In genomic region chr7:20064974-20065862, GRCh38 we compare ENCODE assay signal across 10 cellular contexts.
DNase-seq lines count a peak whose midpoint lies in the region; ATAC-seq and TF ChIP-seq lines count a peak whose summit lies in the region.
"Had no signal": no experiment of that assay in that cellular context is flagged by ENCODE, and none has a peak within 500 bp of the region (broad histone marks: within the 10 kb centered on the region; RNA-seq: fewer than 3 reads in every experiment).

No MANE protein-coding gene starts in this region.

- CTCF ChIA-PET in activated B cell treated with CpG ODN at 0.5 μM for 24 hours (lab: Charles Lee), result no interaction called here

- no peaks in the 10 kb centered on the region for H3K36me3 ChIP-seq in neural progenitor cell
- H3K36me3 ChIP-seq in upper lobe of right lung, result no peaks in the 10 kb centered on the region

- no peaks in the 10 kb centered on the region for H3K36me3 Mint-ChIP-seq in activated B cell treated with CpG ODN at 0.5 μM for 24 hours (ENCODE audit: low read depth)
- H3K36me3 Mint-ChIP-seq in neural progenitor cell, result peaks cover 2% of the 10 kb centered on the region

- ATAC-seq in GM19328 (IDR thresholded peaks at IDR 0.05; ENCODE audit: unreplicated experiment) (peak; percentile 96), HG03159 (IDR thresholded peaks at IDR 0.05; ENCODE audit: unreplicated experiment) (peak; percentile 100), activated B cell treated with CpG ODN at 0.5 μM for 24 hours (ENCODE audit: low read depth) (peak; percentile 52), upper lobe of right lung (no peak)

- H3K4me1 ChIP-seq in neural progenitor cell (peaks cover 11% of the 10 kb centered on the region), upper lobe of right lung (no peaks in the 10 kb centered on the region)

- no peak for TF ChIP-seq CTCF in activated B cell treated with CpG ODN at 0.5 μM for 24 hours (IDR thresholded peaks at IDR 0.05)
- no peak for TF ChIP-seq CTCF in neural progenitor cell (IDR thresholded peaks at IDR 0.05)
- no peak for TF ChIP-seq CTCF in upper lobe of right lung (IDR thresholded peaks at IDR 0.05)

- peak overlapping the region; percentile 48 for H3K4me2 ChIP-seq in neural progenitor cell

- H3K9me3 Mint-ChIP-seq in activated B cell treated with CpG ODN at 0.5 μM for 24 hours (no peaks in the 10 kb centered on the region), neural progenitor cell (peaks cover 17% of the 10 kb centered on the region)

- no peaks in the 10 kb centered on the region for H3F3A ChIP-seq in neural progenitor cell (ENCODE audit: low read depth)

- DNase-seq in DMS79 (lab: John Stamatoyannopoulos, UW) (peak; percentile 60), activated B cell treated with CpG ODN at 0.5 μM for 24 hours (no peak), neural progenitor cell (ENCODE audit: low spot score) (no peak), superior temporal gyrus (ENCODE audit: extremely low spot score) (no peak), DMS114 treated with DMSO at 0.1 percent for 48 hours (lab: John Stamatoyannopoulos, UW; ENCODE audit: unreplicated experiment) (no peak), upper lobe of right lung (no peak)

- H3K27me3 ChIP-seq in neural progenitor cell (no peaks in the 10 kb centered on the region), upper lobe of right lung (no peaks in the 10 kb centered on the region)

- no peaks in the 10 kb centered on the region for H4K20me1 ChIP-seq in neural progenitor cell (ENCODE audit: low read depth)

- H3K27me3 Mint-ChIP-seq in activated B cell treated with CpG ODN at 0.5 μM for 24 hours (no peaks in the 10 kb centered on the region), neural progenitor cell (ENCODE audit: insufficient read depth, low read depth) (no peaks in the 10 kb centered on the region)

- no peak overlapping the region for H3K4me3 ChIP-seq in neural progenitor cell
- no peak overlapping the region for H3K4me3 ChIP-seq in upper lobe of right lung

- H3K27ac Mint-ChIP-seq in activated B cell treated with CpG ODN at 0.5 μM for 24 hours, result no peak overlapping the region
- H3K27ac Mint-ChIP-seq in neural progenitor cell, result peak overlapping the region; percentile 39

- POLR2A ChIA-PET in activated B cell treated with CpG ODN at 0.5 μM for 24 hours (lab: Charles Lee), result no interaction called here

- H3K9me3 ChIP-seq in neural progenitor cell (ENCODE audit: low read depth) (peaks cover 9% of the 10 kb centered on the region), upper lobe of right lung (no peaks in the 10 kb centered on the region)

- H2AFZ ChIP-seq in neural progenitor cell (replicated peaks), result peak overlapping the region; percentile 85

- H3K4me3 Mint-ChIP-seq in activated B cell treated with CpG ODN at 0.5 μM for 24 hours, result no peak overlapping the region
- no peak overlapping the region for H3K4me3 Mint-ChIP-seq in neural progenitor cell

- H3K4me1 Mint-ChIP-seq in activated B cell treated with CpG ODN at 0.5 μM for 24 hours, result peaks cover 13% of the 10 kb centered on the region
- peaks cover 22% of the 10 kb centered on the region for H3K4me1 Mint-ChIP-seq in neural progenitor cell

- H3K9ac ChIP-seq in neural progenitor cell, result no peak overlapping the region

- H3K79me2 ChIP-seq in neural progenitor cell (ENCODE audit: low read depth), result no peaks in the 10 kb centered on the region

- intact Hi-C loops in activated B cell treated with CpG ODN at 0.5 μM for 24 hours (cut with micrococcal nuclease) (loop anchor here (2.0 to 5.0 kb wide), 2 partner anchors 47 to 56 kb away; no protein-coding TSS in a partner anchor), upper lobe of right lung (cut with DNase I) (no loop called here)

- no peak overlapping the region for H3K27ac ChIP-seq in neural progenitor cell
- H3K27ac ChIP-seq in upper lobe of right lung, result no peak overlapping the region
- H3K27ac ChIP-seq: epithelial cell of prostate, HL-60 had no signal
